ENCODE assay signal across 9 cellular contexts in the genomic region with DNA sequence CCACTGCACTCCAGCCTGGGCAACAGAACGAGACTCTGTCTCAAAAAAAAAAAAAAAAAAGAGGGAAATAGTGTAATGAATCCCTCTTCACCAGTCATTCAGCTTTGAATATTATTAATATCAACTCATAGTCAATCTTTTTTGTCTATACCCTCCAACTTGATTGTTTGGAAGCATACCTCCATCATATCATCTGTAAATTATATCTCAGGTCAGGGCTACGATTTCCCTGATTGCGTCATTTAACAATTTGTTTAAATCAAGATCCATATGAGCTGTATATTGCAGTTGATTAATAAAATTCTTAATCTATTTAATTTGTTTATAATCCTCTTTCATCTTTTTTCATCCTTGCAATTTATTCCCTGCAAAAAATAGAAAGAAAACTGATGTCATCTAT.
"Had no signal": no experiment of that assay in that cellular context is flagged by ENCODE, and none has a peak within 500 bp of the region (broad histone marks: within the 10 kb centered on the region; RNA-seq: fewer than 3 reads in every experiment).

No MANE protein-coding gene starts in this region.

- DNase-seq: GM23248, GOT3, H7, HFFc6, Karpas-422 had no signal

- H3K4me3 Mint-ChIP-seq: HFFc6 had no signal

- H3K9me3 ChIP-seq: HAP-1 had no signal

- FAIRE-seq: HTR-8/SVneo had no signal

- H3K9ac ChIP-seq: GM23248, KMS-11 had no signal

- H2AFZ ChIP-seq: GM23248 had no signal

- H3K9me3 Mint-ChIP-seq: HFFc6 had no signal

- H3K27ac Mint-ChIP-seq: HFFc6 had no signal

- H3K4me3 ChIP-seq: GM23248, HAP-1 had no signal

- ATAC-seq: HCT116 had no signal

- H3K27ac ChIP-seq: GM23248, KMS-11 had no signal

- H3K4me2 ChIP-seq: KMS-11 had no signal

- H3K4me1 ChIP-seq: HAP-1 had no signal
